In the genomic region with DNA sequence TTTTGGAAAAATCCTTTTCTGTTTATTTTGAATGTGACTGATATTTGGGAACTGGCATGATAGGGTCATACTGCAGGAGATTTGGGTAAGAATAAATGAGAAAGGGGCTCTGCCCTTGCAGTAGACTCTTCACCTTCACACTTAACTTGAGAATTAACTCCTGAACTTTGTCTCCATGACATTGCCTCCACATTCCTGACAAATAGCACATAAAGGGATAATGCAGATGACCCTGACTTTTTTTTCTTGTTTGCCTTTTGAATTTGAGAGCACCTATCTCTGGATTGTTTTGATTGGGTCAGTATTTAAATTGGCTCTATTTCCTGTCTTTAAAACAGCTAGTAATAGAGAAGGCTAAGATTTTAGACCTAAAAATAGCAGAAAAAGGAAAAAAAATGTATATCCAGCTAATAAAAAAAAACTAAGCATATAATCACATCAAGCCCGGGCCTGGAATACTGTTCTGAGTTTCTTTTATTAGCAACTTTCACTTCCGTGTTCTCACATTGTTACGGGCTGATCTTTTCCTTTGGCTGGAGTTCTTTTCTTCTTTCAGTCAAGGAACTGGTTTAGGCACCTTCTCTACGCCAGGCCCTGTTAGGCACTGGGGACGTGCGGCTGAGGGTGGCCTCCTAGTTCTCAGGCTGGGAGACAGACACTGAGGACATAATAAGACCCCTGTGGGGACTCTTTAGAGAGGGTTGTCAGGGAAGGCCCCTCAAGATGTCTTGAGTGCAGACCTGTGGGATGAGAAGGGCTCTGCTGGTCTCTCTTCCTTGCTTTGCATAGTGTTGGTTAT, we compare ENCODE assay signal across 14 cellular contexts. TPM values are rescaled to one million over a fixed set of nuclear protein-coding genes. Genes with fewer than 3 reads are reported as not detected.
DNase-seq lines count a peak whose midpoint lies in the region; ATAC-seq and TF ChIP-seq lines count a peak whose summit lies in the region.
"Had no signal": no experiment of that assay in that cellular context is flagged by ENCODE, and none has a peak within 500 bp of the region (broad histone marks: within the 10 kb centered on the region; RNA-seq: fewer than 3 reads in every experiment).

No MANE protein-coding gene starts in this region.

- CTCF ChIA-PET in WTC11 (lab: Charles Lee) = interaction anchor here (1.1 kb wide), 1 partner anchor 65 kb away, joined by 6 read pairs; no protein-coding TSS in a partner anchor

- 0 out of 2 replicates have a peak overlapping the region, but pooled peaks have one; percentile 17 for H3K4me3 Mint-ChIP-seq in WTC11
- H3K4me3 Mint-ChIP-seq: CD4-positive, CD25-positive, alpha-beta regulatory T cell; dendritic cell treated with granulocyte-macrophage colony-stimulating factor and Interleukin-4, amounts not matched to agents 40 ng/mL and 50 ng/mL, for 4 days had no signal

- no peak for TF ChIP-seq CTCF in WTC11 (IDR thresholded peaks at IDR 0.05)

- H3K36me3 Mint-ChIP-seq in WTC11 = no peaks in the 10 kb centered on the region
- H3K36me3 Mint-ChIP-seq: CD4-positive, CD25-positive, alpha-beta regulatory T cell had no signal

- POLR2A ChIA-PET in WTC11 (lab: Charles Lee) = interaction anchor here (0.5 kb wide), 1 partner anchor 10 kb away, joined by 3 read pairs; no protein-coding TSS in a partner anchor

- intact Hi-C loops in left ventricle myocardium superior (cut with micrococcal nuclease) = no loop called here

- ATAC-seq in WTC11 = peak; percentile 67
- peak; percentile 81 for ATAC-seq in left ventricle myocardium superior
- ATAC-seq in HG03378 (IDR thresholded peaks at IDR 0.05; ENCODE audit: unreplicated experiment) = no peak

- H3K27ac Mint-ChIP-seq in WTC11 = peak overlapping the region; percentile 94
- H3K27ac Mint-ChIP-seq: CD4-positive, CD25-positive, alpha-beta regulatory T cell; dendritic cell treated with granulocyte-macrophage colony-stimulating factor and Interleukin-4, amounts not matched to agents 40 ng/mL and 50 ng/mL, for 4 days had no signal

- no peaks in the 10 kb centered on the region for H3K27me3 Mint-ChIP-seq in WTC11 (ENCODE audit: low read depth)
- H3K27me3 Mint-ChIP-seq: dendritic cell treated with granulocyte-macrophage colony-stimulating factor and Interleukin-4, amounts not matched to agents 40 ng/mL and 50 ng/mL, for 4 days had no signal

- DNase-seq in EH (ENCODE audit: low read depth) = peak; percentile 57
- no peak for DNase-seq in WTC11 (ENCODE audit: low spot score)
- no peak for DNase-seq in left ventricle myocardium superior
- peak; percentile 56 for DNase-seq in pons (ENCODE audit: low spot score)
- no peak for DNase-seq in HuH-7.5 (ENCODE audit: low spot score)
- DNase-seq in NCI-H774 (lab: John Stamatoyannopoulos, UW) = no peak
- no peak for DNase-seq in NAMALWA (ENCODE audit: low spot score)
- DNase-seq: activated effector memory CD4-positive, alpha-beta T cell treated with Interleukin-2 at 50 U/mL for 16 hours; CD4-positive, CD25-positive, alpha-beta regulatory T cell; MG63; stimulated activated naive CD4-positive, alpha-beta T cell; WERI-Rb-1 had no signal

- H3K9me3 Mint-ChIP-seq in WTC11 = peaks cover 4% of the 10 kb centered on the region; the same call in 1 of the 2 replicates
- H3K9me3 Mint-ChIP-seq: CD4-positive, CD25-positive, alpha-beta regulatory T cell; dendritic cell treated with granulocyte-macrophage colony-stimulating factor and Interleukin-4, amounts not matched to agents 40 ng/mL and 50 ng/mL, for 4 days had no signal

- peaks cover 37% of the 10 kb centered on the region for H3K4me1 Mint-ChIP-seq in WTC11
- H3K4me1 Mint-ChIP-seq: CD4-positive, CD25-positive, alpha-beta regulatory T cell had no signal

TF ChIP-seq in WTC11, 78 proteins besides CTCF, POLR2A, EP300 and RAD21:
- TF ChIP-seq, protein P1, sequence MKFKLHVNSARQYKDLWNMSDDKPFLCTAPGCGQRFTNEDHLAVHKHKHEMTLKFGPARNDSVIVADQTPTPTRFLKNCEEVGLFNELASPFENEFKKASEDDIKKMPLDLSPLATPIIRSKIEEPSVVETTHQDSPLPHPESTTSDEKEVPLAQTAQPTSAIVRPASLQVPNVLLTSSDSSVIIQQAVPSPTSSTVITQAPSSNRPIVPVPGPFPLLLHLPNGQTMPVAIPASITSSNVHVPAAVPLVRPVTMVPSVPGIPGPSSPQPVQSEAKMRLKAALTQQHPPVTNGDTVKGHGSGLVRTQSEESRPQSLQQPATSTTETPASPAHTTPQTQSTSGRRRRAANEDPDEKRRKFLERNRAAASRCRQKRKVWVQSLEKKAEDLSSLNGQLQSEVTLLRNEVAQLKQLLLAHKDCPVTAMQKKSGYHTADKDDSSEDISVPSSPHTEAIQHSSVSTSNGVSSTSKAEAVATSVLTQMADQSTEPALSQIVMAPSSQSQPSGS (CRISPR knock-in tag; IDR thresholded peaks at IDR 0.05; ENCODE audit: borderline replicate concordance, low read depth) = no peak
- no peak for TF ChIP-seq KAT7 (CRISPR knock-in tag; IDR thresholded peaks at IDR 0.05; ENCODE audit: borderline replicate concordance)

RNA-seq across cellular contexts. Expression of a gene that starts 53.1 kb away (rescaled TPM):
- total RNA-seq in WTC11 (2021) (39.5 to 43.5 TPM (median 43.5 TPM) in 3 replicates), left ventricle myocardium superior (7.4 TPM)

Comparison
In these comparisons a context has a peak if more than half of its experiments do, and no peak if none do; other contexts are left out.
1. DNase-seq: peak in EH (single experiment) and pons (single experiment); none in WTC11 (single experiment), left ventricle myocardium superior (single experiment), HuH-7.5 (single experiment), NCI-H774 (single experiment) and NAMALWA (single experiment).